In genomic region chr16:85370543-85370880, GRCh38 we compare ENCODE assay signal across 14 cellular contexts.
DNase-seq lines count a peak whose midpoint lies in the region; ATAC-seq, FAIRE-seq and TF ChIP-seq lines count a peak whose summit lies in the region.
"Had no signal": no experiment of that assay in that cellular context is flagged by ENCODE, and none has a peak within 500 bp of the region (broad histone marks: within the 10 kb centered on the region; RNA-seq: fewer than 3 reads in every experiment).

No MANE protein-coding gene starts in this region.

- no peak overlapping the region for H3K4me3 Mint-ChIP-seq in astrocyte (ENCODE audit: unreplicated experiment)
- no peak overlapping the region for H3K4me3 Mint-ChIP-seq in activated T-helper 17 cell treated with anti-CD3 and anti-CD28 coated beads, Interleukin-2, amount 50 U/mL, for 72 hours
- H3K4me3 Mint-ChIP-seq: naive thymus-derived CD4-positive, alpha-beta T cell had no signal

- peaks cover 12% of the 10 kb centered on the region for H3K4me1 Mint-ChIP-seq in astrocyte (ENCODE audit: low read depth, unreplicated experiment)
- no peaks in the 10 kb centered on the region for H3K4me1 Mint-ChIP-seq in activated T-helper 17 cell treated with anti-CD3 and anti-CD28 coated beads, Interleukin-2, amount 50 U/mL, for 72 hours

- no peak for TF ChIP-seq CTCF in astrocyte (IDR thresholded peaks at IDR 0.05; ENCODE audit: insufficient read depth, low read depth, low read length)
- no peak for TF ChIP-seq CTCF in right atrium auricular region (IDR thresholded peaks at IDR 0.05)
- TF ChIP-seq CTCF in BE2C (IDR thresholded peaks at IDR 0.05; ENCODE audit: low read depth, low read length): no peak

- DNase-seq in astrocyte (ENCODE audit: low read depth): no peak
- DNase-seq in right atrium auricular region (ENCODE audit: low spot score): no peak
- no peak for DNase-seq in DMS114 treated with DMSO at 0.1 percent for 48 hours (lab: John Stamatoyannopoulos, UW; ENCODE audit: unreplicated experiment)
- no peak for DNase-seq in BE2C
- DNase-seq: NCI-H187 treated with DMSO at 0.1 percent for 48 hours, SIG-M5 had no signal

- H3K9me3 ChIP-seq in BLaER1 (no peaks in the 10 kb centered on the region), astrocyte (ENCODE audit: insufficient read depth, low read depth, low read length) (no peaks in the 10 kb centered on the region), right atrium auricular region (no peaks in the 10 kb centered on the region), skeletal muscle satellite cell (replicated peaks; ENCODE audit: low read length) (no peaks in the 10 kb centered on the region), BE2C (no peaks in the 10 kb centered on the region)
- H3K9me3 ChIP-seq: HAP-1 had no signal

- H3K36me3 Mint-ChIP-seq in astrocyte (ENCODE audit: low read depth, unreplicated experiment): no peaks in the 10 kb centered on the region
- H3K36me3 Mint-ChIP-seq in activated T-helper 17 cell treated with anti-CD3 and anti-CD28 coated beads, Interleukin-2, amount 50 U/mL, for 72 hours (ENCODE audit: low read depth): no peaks in the 10 kb centered on the region
- H3K36me3 Mint-ChIP-seq: naive thymus-derived CD4-positive, alpha-beta T cell had no signal

- peaks cover 21% of the 10 kb centered on the region for H3K27me3 Mint-ChIP-seq in astrocyte (ENCODE audit: low read depth, unreplicated experiment)
- peaks cover 5% of the 10 kb centered on the region for H3K27me3 Mint-ChIP-seq in activated T-helper 17 cell treated with anti-CD3 and anti-CD28 coated beads, Interleukin-2, amount 50 U/mL, for 72 hours

- H3K36me3 ChIP-seq in BLaER1 (no peaks in the 10 kb centered on the region), astrocyte (ENCODE audit: insufficient read depth, low read length) (no peaks in the 10 kb centered on the region), right atrium auricular region (no peaks in the 10 kb centered on the region), skeletal muscle satellite cell (ENCODE audit: insufficient read depth, low read length) (no peaks in the 10 kb centered on the region), BE2C (no peaks in the 10 kb centered on the region)
- H3K36me3 ChIP-seq: HAP-1 had no signal

- ATAC-seq in activated T-helper 17 cell treated with anti-CD3 and anti-CD28 coated beads, Interleukin-2, amount 50 U/mL, for 72 hours (replicated peaks): no peak
- no peak for ATAC-seq in HG02759 (IDR thresholded peaks at IDR 0.05; ENCODE audit: unreplicated experiment)

- no peak overlapping the region for H3K4me3 ChIP-seq in BLaER1
- no peak overlapping the region for H3K4me3 ChIP-seq in astrocyte (ENCODE audit: insufficient read depth, low read depth, low read length)
- H3K4me3 ChIP-seq in right atrium auricular region: peak overlapping the region in 1 of 2 donors; percentile 32
- peak overlapping the region; percentile 60 for H3K4me3 ChIP-seq in skeletal muscle satellite cell (ENCODE audit: low read length)
- H3K4me3 ChIP-seq in BE2C (ENCODE audit: low read depth, low read length): no peak overlapping the region
- H3K4me3 ChIP-seq: HAP-1 had no signal

- no peak overlapping the region for H3K27ac Mint-ChIP-seq in astrocyte (ENCODE audit: unreplicated experiment)
- H3K27ac Mint-ChIP-seq in activated T-helper 17 cell treated with anti-CD3 and anti-CD28 coated beads, Interleukin-2, amount 50 U/mL, for 72 hours: no peak overlapping the region
- H3K27ac Mint-ChIP-seq: naive thymus-derived CD4-positive, alpha-beta T cell had no signal

- H3K9ac ChIP-seq in BLaER1 (no peak overlapping the region), astrocyte (ENCODE audit: low read length) (no peak overlapping the region), skeletal muscle satellite cell (ENCODE audit: low read depth, low read length) (peak overlapping the region; percentile 72)

- no peaks in the 10 kb centered on the region for H3K9me3 Mint-ChIP-seq in astrocyte (ENCODE audit: unreplicated experiment)
- H3K9me3 Mint-ChIP-seq in activated T-helper 17 cell treated with anti-CD3 and anti-CD28 coated beads, Interleukin-2, amount 50 U/mL, for 72 hours: no peaks in the 10 kb centered on the region

- H3K4me1 ChIP-seq in BLaER1 (peaks cover 64% of the 10 kb centered on the region), astrocyte (ENCODE audit: insufficient read depth, low read length) (peaks cover 28% of the 10 kb centered on the region), right atrium auricular region (peaks cover 0 to 47% of the 10 kb centered on the region in 2 donors), skeletal muscle satellite cell (ENCODE audit: control insufficient read depth, insufficient read depth, low read length) (peaks cover 44% of the 10 kb centered on the region), BE2C (peaks cover 62% of the 10 kb centered on the region)
- H3K4me1 ChIP-seq: HAP-1 had no signal

- H3K27ac ChIP-seq in BLaER1 (no peak overlapping the region), astrocyte (ENCODE audit: low read depth, low read length) (no peak overlapping the region), right atrium auricular region (peak overlapping the region; percentile 76 to 78)
- H3K27ac ChIP-seq: HL-60 had no signal

- H4K20me1 ChIP-seq in BLaER1 (peaks cover 7% of the 10 kb centered on the region), astrocyte (ENCODE audit: insufficient read depth, low read length) (peaks cover 81% of the 10 kb centered on the region)

- no peak for FAIRE-seq in astrocyte (lab: Jason Lieb, UNC)
- FAIRE-seq: islet of Langerhans had no signal

- peak overlapping the region; percentile 35 for H3K4me2 ChIP-seq in BLaER1
- peak overlapping the region; percentile 17 for H3K4me2 ChIP-seq in astrocyte (ENCODE audit: low read length)
- peak overlapping the region; percentile 76 for H3K4me2 ChIP-seq in skeletal muscle satellite cell (ENCODE audit: low read length)

- H3K27me3 ChIP-seq in BLaER1: no peaks in the 10 kb centered on the region
- peaks cover 6% of the 10 kb centered on the region for H3K27me3 ChIP-seq in astrocyte (ENCODE audit: insufficient read depth, low read length)
- H3K27me3 ChIP-seq in right atrium auricular region: no peaks in the 10 kb centered on the region
- peaks cover 7% of the 10 kb centered on the region for H3K27me3 ChIP-seq in skeletal muscle satellite cell (ENCODE audit: control insufficient read depth, insufficient read depth, low read length)
- H3K27me3 ChIP-seq in BE2C: no peaks in the 10 kb centered on the region

- peaks cover 3% of the 10 kb centered on the region for H3K79me2 ChIP-seq in astrocyte (ENCODE audit: insufficient read depth, low read length)

- H2AFZ ChIP-seq in astrocyte (ENCODE audit: low read depth, low read length): no peak overlapping the region

Comparison
In these comparisons a context has a peak if more than half of its experiments do, and no peak if none do; other contexts are left out.
1. H3K27ac ChIP-seq: peak in right atrium auricular region (2 of 2); none in BLaER1 (single experiment) and astrocyte (single experiment).
2. H3K4me2 ChIP-seq: peak in every context shown above with its lines; median percentile 76 in skeletal muscle satellite cell; 35 in BLaER1; 17 in astrocyte.